In the genomic region with DNA sequence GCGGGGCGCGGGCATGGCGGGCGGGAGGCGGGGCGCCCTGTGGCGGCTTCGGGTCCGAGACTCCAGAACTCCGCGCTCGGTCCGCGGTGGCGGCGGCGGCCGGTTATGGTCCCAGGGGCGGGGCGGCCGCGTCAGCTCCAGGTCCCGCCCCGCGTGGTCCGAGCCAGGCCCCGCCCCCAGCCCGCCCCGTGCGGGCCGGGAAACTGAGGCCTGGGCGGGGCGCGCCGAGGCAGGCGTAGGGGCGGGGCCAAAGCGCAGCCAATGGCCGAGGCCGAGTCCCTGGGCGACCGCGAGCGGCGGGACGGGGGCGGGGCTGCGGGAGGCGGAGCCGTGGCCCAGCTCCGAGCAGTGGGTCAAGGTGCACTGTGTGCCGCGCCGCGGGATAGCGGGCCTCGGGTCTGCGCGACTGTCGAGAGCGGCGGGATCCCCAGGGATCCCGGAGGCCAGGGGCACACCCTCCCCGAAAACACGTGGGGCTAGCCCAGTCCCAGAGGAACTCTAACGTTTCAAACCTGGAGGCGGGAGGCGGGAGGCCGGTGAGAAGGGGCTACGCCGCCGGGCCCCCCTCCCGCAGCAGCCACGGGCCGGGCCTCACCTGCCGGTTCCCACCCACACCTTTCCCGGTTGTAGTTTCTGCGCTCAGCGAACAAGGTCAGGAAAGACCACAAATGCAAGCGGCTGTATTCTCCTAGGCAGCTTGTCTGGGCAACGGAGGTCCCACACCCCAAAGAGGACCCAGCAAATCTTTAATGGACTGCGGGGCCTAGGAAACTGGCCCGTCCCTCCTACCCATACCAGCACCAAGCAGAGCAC, we compare ENCODE assay signal across 1 cellular context.
A peak's percentile ranks its signal among the peaks of the same experiment; 100 is the strongest.
TF ChIP-seq lines count a peak whose summit lies in the region.

A gene (minus strand): TSS at position 78 of the 813 bp plus-strand sequence. CDS start 63 bp downstream, at position 15.

TF ChIP-seq in K562, 482 proteins besides CTCF, POLR2A, EP300 and RAD21 (continued from another document):
- TF ChIP-seq, protein P1, sequence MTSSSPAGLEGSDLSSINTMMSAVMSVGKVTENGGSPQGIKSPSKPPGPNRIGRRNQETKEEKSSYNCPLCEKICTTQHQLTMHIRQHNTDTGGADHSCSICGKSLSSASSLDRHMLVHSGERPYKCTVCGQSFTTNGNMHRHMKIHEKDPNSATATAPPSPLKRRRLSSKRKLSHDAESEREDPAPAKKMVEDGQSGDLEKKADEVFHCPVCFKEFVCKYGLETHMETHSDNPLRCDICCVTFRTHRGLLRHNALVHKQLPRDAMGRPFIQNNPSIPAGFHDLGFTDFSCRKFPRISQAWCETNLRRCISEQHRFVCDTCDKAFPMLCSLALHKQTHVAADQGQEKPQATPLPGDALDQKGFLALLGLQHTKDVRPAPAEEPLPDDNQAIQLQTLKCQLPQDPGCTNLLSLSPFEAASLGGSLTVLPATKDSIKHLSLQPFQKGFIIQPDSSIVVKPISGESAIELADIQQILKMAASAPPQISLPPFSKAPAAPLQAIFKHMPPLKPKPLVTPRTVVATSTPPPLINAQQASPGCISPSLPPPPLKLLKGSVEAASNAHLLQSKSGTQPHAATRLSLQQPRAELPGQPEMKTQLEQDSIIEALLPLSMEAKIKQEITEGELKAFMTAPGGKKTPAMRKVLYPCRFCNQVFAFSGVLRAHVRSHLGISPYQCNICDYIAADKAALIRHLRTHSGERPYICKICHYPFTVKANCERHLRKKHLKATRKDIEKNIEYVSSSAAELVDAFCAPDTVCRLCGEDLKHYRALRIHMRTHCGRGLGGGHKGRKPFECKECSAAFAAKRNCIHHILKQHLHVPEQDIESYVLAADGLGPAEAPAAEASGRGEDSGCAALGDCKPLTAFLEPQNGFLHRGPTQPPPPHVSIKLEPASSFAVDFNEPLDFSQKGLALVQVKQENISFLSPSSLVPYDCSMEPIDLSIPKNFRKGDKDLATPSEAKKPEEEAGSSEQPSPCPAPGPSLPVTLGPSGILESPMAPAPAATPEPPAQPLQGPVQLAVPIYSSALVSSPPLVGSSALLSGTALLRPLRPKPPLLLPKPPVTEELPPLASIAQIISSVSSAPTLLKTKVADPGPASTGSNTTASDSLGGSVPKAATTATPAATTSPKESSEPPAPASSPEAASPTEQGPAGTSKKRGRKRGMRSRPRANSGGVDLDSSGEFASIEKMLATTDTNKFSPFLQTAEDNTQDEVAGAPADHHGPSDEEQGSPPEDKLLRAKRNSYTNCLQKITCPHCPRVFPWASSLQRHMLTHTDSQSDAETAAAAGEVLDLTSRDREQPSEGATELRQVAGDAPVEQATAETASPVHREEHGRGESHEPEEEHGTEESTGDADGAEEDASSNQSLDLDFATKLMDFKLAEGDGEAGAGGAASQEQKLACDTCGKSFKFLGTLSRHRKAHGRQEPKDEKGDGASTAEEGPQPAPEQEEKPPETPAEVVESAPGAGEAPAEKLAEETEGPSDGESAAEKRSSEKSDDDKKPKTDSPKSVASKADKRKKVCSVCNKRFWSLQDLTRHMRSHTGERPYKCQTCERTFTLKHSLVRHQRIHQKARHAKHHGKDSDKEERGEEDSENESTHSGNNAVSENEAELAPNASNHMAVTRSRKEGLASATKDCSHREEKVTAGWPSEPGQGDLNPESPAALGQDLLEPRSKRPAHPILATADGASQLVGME (CRISPR knock-in tag; IDR thresholded peaks at IDR 0.05): peak; percentile 81; the same call in 1 of the 2 replicates
- TF ChIP-seq, protein P2, sequence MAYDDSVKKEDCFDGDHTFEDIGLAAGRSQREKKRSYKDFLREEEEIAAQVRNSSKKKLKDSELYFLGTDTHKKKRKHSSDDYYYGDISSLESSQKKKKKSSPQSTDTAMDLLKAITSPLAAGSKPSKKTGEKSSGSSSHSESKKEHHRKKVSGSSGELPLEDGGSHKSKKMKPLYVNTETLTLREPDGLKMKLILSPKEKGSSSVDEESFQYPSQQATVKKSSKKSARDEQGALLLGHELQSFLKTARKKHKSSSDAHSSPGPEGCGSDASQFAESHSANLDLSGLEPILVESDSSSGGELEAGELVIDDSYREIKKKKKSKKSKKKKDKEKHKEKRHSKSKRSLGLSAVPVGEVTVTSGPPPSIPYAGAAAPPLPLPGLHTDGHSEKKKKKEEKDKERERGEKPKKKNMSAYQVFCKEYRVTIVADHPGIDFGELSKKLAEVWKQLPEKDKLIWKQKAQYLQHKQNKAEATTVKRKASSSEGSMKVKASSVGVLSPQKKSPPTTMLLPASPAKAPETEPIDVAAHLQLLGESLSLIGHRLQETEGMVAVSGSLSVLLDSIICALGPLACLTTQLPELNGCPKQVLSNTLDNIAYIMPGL (CRISPR knock-in tag; IDR thresholded peaks at IDR 0.05): peak; percentile 84
- TF ChIP-seq SMAD3 (CRISPR knock-in tag; conservative IDR thresholded peaks at IDR 0.05): peak; percentile 54; the same call in 1 of the 2 replicates
- TF ChIP-seq NFIX (CRISPR knock-in tag; IDR thresholded peaks at IDR 0.05; ENCODE audit: low read depth): no peak
- peak; percentile 4 for TF ChIP-seq SP2 (IDR thresholded peaks at IDR 0.05; ENCODE audit: extremely low read depth, low read depth, low read length, poor library complexity, severe bottlenecking)
- peak; percentile 94 for TF ChIP-seq KLF13 (tag; IDR thresholded peaks at IDR 0.05; ENCODE audit: borderline replicate concordance, low read depth)
- peak; percentile 62; the same call in 1 of the 2 replicates for TF ChIP-seq SMAD2 (IDR thresholded peaks at IDR 0.05; ENCODE audit: low read depth, low read length)
- peak; percentile 15 for TF ChIP-seq HNRNPLL (IDR thresholded peaks at IDR 0.05; ENCODE audit: low read depth, low read length, poor library complexity, severe bottlenecking)
- TF ChIP-seq, protein P3, sequence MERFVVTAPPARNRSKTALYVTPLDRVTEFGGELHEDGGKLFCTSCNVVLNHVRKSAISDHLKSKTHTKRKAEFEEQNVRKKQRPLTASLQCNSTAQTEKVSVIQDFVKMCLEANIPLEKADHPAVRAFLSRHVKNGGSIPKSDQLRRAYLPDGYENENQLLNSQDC (CRISPR knock-in tag; IDR thresholded peaks at IDR 0.05): peak; percentile 74
- TF ChIP-seq JUN (IDR thresholded peaks at IDR 0.05; ENCODE audit: borderline replicate concordance, low read depth, low read length): peak; percentile 18; the same call in 1 of the 2 replicates
- TF ChIP-seq JUN (CRISPR knock-in tag; IDR thresholded peaks at IDR 0.05; ENCODE audit: borderline replicate concordance): no peak
- TF ChIP-seq, protein P4, sequence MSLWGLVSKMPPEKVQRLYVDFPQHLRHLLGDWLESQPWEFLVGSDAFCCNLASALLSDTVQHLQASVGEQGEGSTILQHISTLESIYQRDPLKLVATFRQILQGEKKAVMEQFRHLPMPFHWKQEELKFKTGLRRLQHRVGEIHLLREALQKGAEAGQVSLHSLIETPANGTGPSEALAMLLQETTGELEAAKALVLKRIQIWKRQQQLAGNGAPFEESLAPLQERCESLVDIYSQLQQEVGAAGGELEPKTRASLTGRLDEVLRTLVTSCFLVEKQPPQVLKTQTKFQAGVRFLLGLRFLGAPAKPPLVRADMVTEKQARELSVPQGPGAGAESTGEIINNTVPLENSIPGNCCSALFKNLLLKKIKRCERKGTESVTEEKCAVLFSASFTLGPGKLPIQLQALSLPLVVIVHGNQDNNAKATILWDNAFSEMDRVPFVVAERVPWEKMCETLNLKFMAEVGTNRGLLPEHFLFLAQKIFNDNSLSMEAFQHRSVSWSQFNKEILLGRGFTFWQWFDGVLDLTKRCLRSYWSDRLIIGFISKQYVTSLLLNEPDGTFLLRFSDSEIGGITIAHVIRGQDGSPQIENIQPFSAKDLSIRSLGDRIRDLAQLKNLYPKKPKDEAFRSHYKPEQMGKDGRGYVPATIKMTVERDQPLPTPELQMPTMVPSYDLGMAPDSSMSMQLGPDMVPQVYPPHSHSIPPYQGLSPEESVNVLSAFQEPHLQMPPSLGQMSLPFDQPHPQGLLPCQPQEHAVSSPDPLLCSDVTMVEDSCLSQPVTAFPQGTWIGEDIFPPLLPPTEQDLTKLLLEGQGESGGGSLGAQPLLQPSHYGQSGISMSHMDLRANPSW (CRISPR knock-in tag; IDR thresholded peaks at IDR 0.05): peak; percentile 9; the same call in 1 of the 2 replicates
- TF ChIP-seq, protein P5, sequence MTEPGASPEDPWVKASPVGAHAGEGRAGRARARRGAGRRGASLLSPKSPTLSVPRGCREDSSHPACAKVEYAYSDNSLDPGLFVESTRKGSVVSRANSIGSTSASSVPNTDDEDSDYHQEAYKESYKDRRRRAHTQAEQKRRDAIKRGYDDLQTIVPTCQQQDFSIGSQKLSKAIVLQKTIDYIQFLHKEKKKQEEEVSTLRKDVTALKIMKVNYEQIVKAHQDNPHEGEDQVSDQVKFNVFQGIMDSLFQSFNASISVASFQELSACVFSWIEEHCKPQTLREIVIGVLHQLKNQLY (CRISPR knock-in tag; conservative IDR thresholded peaks at IDR 0.05): peak; percentile 49 to 77; a peak in 2 of 4 replicates
- peak; percentile 35; the same call in 1 of the 2 replicates for TF ChIP-seq ERF (CRISPR knock-in tag; IDR thresholded peaks at IDR 0.05)
- peak; percentile 87 for TF ChIP-seq ZFPM2 (CRISPR knock-in tag; IDR thresholded peaks at IDR 0.05)
- TF ChIP-seq RFX7 (CRISPR knock-in tag; IDR thresholded peaks at IDR 0.05): peak; percentile 87
- TF ChIP-seq ARID2 (IDR thresholded peaks at IDR 0.05): no peak
- no peak for TF ChIP-seq POLR2H (tag; IDR thresholded peaks at IDR 0.05; ENCODE audit: low read depth)
- TF ChIP-seq HDAC2 (IDR thresholded peaks at IDR 0.05): no peak
- TF ChIP-seq NFYB (IDR thresholded peaks at IDR 0.05; ENCODE audit: extremely low read depth, insufficient read length): no peak
- no peak for TF ChIP-seq MECOM (CRISPR knock-in tag; IDR thresholded peaks at IDR 0.05)
- peak; percentile 69; the same call in 1 of the 2 replicates for TF ChIP-seq ZNF764 (CRISPR knock-in tag; IDR thresholded peaks at IDR 0.05; ENCODE audit: low read depth)
- TF ChIP-seq, protein P6, sequence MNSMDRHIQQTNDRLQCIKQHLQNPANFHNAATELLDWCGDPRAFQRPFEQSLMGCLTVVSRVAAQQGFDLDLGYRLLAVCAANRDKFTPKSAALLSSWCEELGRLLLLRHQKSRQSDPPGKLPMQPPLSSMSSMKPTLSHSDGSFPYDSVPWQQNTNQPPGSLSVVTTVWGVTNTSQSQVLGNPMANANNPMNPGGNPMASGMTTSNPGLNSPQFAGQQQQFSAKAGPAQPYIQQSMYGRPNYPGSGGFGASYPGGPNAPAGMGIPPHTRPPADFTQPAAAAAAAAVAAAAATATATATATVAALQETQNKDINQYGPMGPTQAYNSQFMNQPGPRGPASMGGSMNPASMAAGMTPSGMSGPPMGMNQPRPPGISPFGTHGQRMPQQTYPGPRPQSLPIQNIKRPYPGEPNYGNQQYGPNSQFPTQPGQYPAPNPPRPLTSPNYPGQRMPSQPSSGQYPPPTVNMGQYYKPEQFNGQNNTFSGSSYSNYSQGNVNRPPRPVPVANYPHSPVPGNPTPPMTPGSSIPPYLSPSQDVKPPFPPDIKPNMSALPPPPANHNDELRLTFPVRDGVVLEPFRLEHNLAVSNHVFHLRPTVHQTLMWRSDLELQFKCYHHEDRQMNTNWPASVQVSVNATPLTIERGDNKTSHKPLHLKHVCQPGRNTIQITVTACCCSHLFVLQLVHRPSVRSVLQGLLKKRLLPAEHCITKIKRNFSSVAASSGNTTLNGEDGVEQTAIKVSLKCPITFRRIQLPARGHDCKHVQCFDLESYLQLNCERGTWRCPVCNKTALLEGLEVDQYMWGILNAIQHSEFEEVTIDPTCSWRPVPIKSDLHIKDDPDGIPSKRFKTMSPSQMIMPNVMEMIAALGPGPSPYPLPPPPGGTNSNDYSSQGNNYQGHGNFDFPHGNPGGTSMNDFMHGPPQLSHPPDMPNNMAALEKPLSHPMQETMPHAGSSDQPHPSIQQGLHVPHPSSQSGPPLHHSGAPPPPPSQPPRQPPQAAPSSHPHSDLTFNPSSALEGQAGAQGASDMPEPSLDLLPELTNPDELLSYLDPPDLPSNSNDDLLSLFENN (IDR thresholded peaks at IDR 0.05; ENCODE audit: low read depth in 2 of 2, low read length in 2 of 2): 0 out of 4 replicates have a peak, but pooled peaks of 1 of the 2 experiments have one; percentile 8
- peak; percentile 56; the same call in 1 of the 2 replicates for TF ChIP-seq HDAC8 (tag; IDR thresholded peaks at IDR 0.05)
- TF ChIP-seq NCOA2 (IDR thresholded peaks at IDR 0.05; ENCODE audit: partially characterized antibody in 2 of 2): no peak
- TF ChIP-seq PHB (CRISPR knock-in tag; IDR thresholded peaks at IDR 0.05): peak; percentile 98
- no peak for TF ChIP-seq NBN (IDR thresholded peaks at IDR 0.05; ENCODE audit: low read depth)
- peak; percentile 87 for TF ChIP-seq SETDB1 (IDR thresholded peaks at IDR 0.05; ENCODE audit: low read length)
- peak; percentile 90 for TF ChIP-seq ELF2 (CRISPR knock-in tag; IDR thresholded peaks at IDR 0.05)
- peak; percentile 61; the same call in 1 of the 2 replicates for TF ChIP-seq SREBF1 (IDR thresholded peaks at IDR 0.05; ENCODE audit: borderline replicate concordance, low read depth, low read length)
- peak; percentile 83 for TF ChIP-seq ZBTB17 (CRISPR knock-in tag; IDR thresholded peaks at IDR 0.05)
- no peak for TF ChIP-seq MCM2 (IDR thresholded peaks at IDR 0.05; ENCODE audit: low read depth)
- TF ChIP-seq, protein P7, sequence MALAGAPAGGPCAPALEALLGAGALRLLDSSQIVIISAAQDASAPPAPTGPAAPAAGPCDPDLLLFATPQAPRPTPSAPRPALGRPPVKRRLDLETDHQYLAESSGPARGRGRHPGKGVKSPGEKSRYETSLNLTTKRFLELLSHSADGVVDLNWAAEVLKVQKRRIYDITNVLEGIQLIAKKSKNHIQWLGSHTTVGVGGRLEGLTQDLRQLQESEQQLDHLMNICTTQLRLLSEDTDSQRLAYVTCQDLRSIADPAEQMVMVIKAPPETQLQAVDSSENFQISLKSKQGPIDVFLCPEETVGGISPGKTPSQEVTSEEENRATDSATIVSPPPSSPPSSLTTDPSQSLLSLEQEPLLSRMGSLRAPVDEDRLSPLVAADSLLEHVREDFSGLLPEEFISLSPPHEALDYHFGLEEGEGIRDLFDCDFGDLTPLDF (CRISPR knock-in tag; IDR thresholded peaks at IDR 0.05): peak; percentile 45; the same call in 1 of the 2 replicates
- TF ChIP-seq, protein P8, sequence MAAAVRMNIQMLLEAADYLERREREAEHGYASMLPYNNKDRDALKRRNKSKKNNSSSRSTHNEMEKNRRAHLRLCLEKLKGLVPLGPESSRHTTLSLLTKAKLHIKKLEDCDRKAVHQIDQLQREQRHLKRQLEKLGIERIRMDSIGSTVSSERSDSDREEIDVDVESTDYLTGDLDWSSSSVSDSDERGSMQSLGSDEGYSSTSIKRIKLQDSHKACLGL (CRISPR knock-in tag; IDR thresholded peaks at IDR 0.05; ENCODE audit: borderline replicate concordance, poor library complexity, severe bottlenecking): peak; percentile 85
